ENCODE assay signal across 21 cellular contexts in the genomic region with DNA sequence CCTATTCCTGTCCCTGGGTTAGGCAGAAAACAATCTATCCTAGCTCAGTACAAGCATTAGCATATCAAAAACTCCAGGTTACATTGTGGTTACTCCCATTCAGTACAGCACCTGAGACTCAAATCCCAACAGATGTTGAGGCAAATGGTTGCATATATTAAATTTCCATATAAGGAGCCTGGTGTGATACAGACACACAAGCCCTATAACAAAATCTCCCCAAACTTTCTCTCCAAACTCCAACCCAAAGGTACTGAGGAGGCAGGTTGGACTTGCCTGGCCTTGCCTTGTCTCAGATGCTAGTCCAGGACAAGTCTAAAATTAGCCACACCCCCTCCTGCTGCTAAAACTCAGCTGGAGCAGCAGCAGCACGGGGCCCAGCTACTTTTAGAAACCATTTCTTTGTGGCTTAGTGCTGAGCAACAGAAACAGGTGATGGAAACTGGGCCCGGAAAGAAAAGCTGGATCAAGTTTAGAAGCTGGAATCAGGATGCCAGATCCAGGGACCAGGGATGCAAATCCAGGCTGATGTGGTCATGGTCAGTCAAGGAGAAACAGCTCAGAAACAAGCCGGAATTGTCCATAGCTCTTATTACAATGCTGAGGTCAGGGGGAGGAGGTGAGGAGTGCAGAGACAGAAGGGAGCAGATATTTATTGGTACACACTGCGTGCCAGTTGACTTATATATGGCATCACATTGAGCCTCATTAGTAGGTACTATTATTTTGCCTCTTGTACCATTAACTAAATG.
DNase-seq lines count a peak whose midpoint lies in the region.
"Had no signal": no experiment of that assay in that cellular context is flagged by ENCODE, and none has a peak within 500 bp of the region (broad histone marks: within the 10 kb centered on the region; RNA-seq: fewer than 3 reads in every experiment).

No MANE protein-coding gene starts in this region.

- DNase-seq in LHCN-M2 (ENCODE audit: low read depth) (peak; percentile 64), NCI-H2171 treated with DMSO at 0.1 percent for 48 hours (lab: John Stamatoyannopoulos, UW) (peak; percentile 96), epithelial cell of prostate (ENCODE audit: low read depth, low spot score) (no peak), myocyte (ENCODE audit: low read depth) (peak; percentile 97), kidney glomerular epithelial cell (lab: John Stamatoyannopoulos, UW) (no peak), T1000 (lab: John Stamatoyannopoulos, UW) (no peak), NCI-H1048 (lab: John Stamatoyannopoulos, UW) (no peak)
- DNase-seq: activated CD8-positive, alpha-beta T cell treated with anti-CD3 and anti-CD28 coated beads for 36 hours; C1 segment of cervical spinal cord; Caco-2; DND-41; HFFc6; islet precursor cell; NCI-H1436 treated with DMSO at 0.1 percent for 48 hours; NCI-H510A treated with DMSO at 0.1 percent for 48 hours; stimulated activated naive B cell treated with anti-CD40 and anti-IgM and Interleukin-4, amounts not matched to agents 10 μg/mL and 1 μg/mL and 100 μg/mL, for 72 hours; T-helper 17 cell had no signal

- peak overlapping the region; percentile 24 for H3K27ac ChIP-seq in epithelial cell of prostate
- H3K27ac ChIP-seq: cardiac muscle cell, HL-60, KMS-11, suprapubic skin had no signal

Comparison
In these comparisons a context has a peak if more than half of its experiments do, and no peak if none do; other contexts are left out.
1. DNase-seq: peak in LHCN-M2 (single experiment), NCI-H2171 treated with DMSO at 0.1 percent for 48 hours (single experiment) and myocyte (single experiment); none in epithelial cell of prostate (single experiment), kidney glomerular epithelial cell (single experiment), T1000 (single experiment) and NCI-H1048 (single experiment).